In the genomic region with DNA sequence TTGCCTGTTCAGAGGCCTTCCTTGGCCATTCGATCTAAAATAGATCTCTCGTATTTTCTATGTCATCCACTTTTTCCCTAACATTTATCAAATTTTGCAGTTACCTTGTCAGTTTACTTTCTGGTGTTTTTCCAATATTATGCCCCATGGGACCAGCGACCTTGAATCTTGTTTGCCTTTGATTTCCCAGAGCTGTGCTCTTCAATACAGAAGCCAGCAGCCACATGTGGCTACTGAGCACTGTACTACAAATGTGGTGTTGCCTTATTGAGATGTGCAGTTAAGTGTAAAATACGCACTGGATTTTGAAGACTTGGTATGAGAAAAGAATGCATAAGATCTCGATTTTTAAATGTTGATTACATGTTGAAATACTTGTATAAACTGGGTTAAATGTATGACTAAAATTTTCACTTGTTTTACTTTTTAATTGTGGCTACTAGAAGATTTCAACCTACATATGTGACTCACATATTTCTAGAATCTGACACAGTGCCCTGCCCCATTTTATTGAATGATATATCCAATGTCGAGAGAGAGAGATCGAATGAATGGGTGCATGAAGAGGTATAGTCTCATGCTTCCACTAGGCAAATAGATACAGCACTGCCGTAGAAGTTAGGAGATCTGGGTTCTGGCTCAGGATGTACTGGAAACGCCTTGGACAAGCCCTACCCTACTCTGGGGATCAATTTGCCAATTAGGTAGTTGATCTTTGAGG, we compare ENCODE assay signal across 1 cellular context.
TF ChIP-seq lines count a peak whose summit lies in the region.

No MANE protein-coding gene starts in this region.

TF ChIP-seq in H1, 55 proteins besides CTCF, POLR2A, EP300 and RAD21:
- TF ChIP-seq, protein P1, sequence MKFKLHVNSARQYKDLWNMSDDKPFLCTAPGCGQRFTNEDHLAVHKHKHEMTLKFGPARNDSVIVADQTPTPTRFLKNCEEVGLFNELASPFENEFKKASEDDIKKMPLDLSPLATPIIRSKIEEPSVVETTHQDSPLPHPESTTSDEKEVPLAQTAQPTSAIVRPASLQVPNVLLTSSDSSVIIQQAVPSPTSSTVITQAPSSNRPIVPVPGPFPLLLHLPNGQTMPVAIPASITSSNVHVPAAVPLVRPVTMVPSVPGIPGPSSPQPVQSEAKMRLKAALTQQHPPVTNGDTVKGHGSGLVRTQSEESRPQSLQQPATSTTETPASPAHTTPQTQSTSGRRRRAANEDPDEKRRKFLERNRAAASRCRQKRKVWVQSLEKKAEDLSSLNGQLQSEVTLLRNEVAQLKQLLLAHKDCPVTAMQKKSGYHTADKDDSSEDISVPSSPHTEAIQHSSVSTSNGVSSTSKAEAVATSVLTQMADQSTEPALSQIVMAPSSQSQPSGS (IDR thresholded peaks at IDR 0.05; ENCODE audit: low read length): no peak
- TF ChIP-seq BRCA1 (IDR thresholded peaks at IDR 0.05; ENCODE audit: low read depth, low read length) (no peak), RBBP5 (IDR thresholded peaks at IDR 0.05; ENCODE audit: borderline replicate concordance, low read depth, low read length) (no peak), POU5F1 (IDR thresholded peaks at IDR 0.05; ENCODE audit: low read depth, low read length) (no peak), ASH2L (IDR thresholded peaks at IDR 0.05; ENCODE audit: low read length) (no peak), BCL11A (IDR thresholded peaks at IDR 0.05; ENCODE audit: low read depth in 2 of 2, low read length in 2 of 2) (no peak), CBX5 (IDR thresholded peaks at IDR 0.05; ENCODE audit: low read depth, low read length) (no peak), JUND (IDR thresholded peaks at IDR 0.05; ENCODE audit: low read length) (no peak), CTBP2 (IDR thresholded peaks at IDR 0.05; ENCODE audit: borderline replicate concordance, insufficient read depth, insufficient read length, low read length) (no peak), CEBPB (IDR thresholded peaks at IDR 0.05; ENCODE audit: low read depth, low read length) (no peak), PHF8 (conservative IDR thresholded peaks at IDR 0.05; ENCODE audit: low read depth, low read length) (no peak), HDAC2 (IDR thresholded peaks at IDR 0.05; ENCODE audit: borderline replicate concordance in 1 of 2, low read depth in 2 of 2, low read length in 2 of 2) (no peak), SUZ12 (IDR thresholded peaks at IDR 0.05; ENCODE audit: low read length) (no peak), SP4 (IDR thresholded peaks at IDR 0.05; ENCODE audit: low read length) (no peak), JUN (IDR thresholded peaks at IDR 0.05; ENCODE audit: low read depth, low read length) (no peak)
